39 cellular contexts compared by ENCODE assay signal in genomic region chr7:158186406-158186805, GRCh38.
"Had no signal": no experiment of that assay in that cellular context is flagged by ENCODE, and none has a peak within 500 bp of the region (broad histone marks: within the 10 kb centered on the region; RNA-seq: fewer than 3 reads in every experiment).

No MANE protein-coding gene starts in this region.

- H3K36me3 Mint-ChIP-seq: activated CD4-positive, alpha-beta memory T cell treated with anti-CD3 and anti-CD28 coated beads for 36 hours; activated naive CD4-positive, alpha-beta T cell treated with anti-CD3 and anti-CD28 coated beads, Interleukin-2, amount 10 ng/mL, durations not matched to agents 7 days and 5 days; activated naive CD4-positive, alpha-beta T cell treated with anti-CD3 and anti-CD28 coated beads, Interleukin-2, amount 50 U/mL, for 24 hours; activated naive CD8-positive, alpha-beta T cell; activated naive CD8-positive, alpha-beta T cell treated with anti-CD3 and anti-CD28 coated beads, Interleukin-2, amount 10 ng/mL, durations not matched to agents 7 days and 5 days had no signal

- H3K27me3 Mint-ChIP-seq: activated B cell treated with CpG ODN at 0.5 μM for 24 hours; activated CD4-positive, alpha-beta T cell treated with anti-CD3 and anti-CD28 coated beads, Interleukin-2, amount 10 ng/mL, durations not matched to agents 24 days and 14 days; activated naive CD4-positive, alpha-beta T cell treated with anti-CD3 and anti-CD28 coated beads, Interleukin-2, amount 10 ng/mL, durations not matched to agents 7 days and 5 days; activated naive CD8-positive, alpha-beta T cell treated with anti-CD3 and anti-CD28 coated beads, Interleukin-2, amount 10 ng/mL, durations not matched to agents 7 days and 5 days; brain had no signal

- DNase-seq: activated B cell treated with CpG ODN at 0.5 μM for 24 hours; activated CD4-positive, alpha-beta memory T cell treated with anti-CD3 and anti-CD28 coated beads for 36 hours; activated CD4-positive, alpha-beta T cell treated with anti-CD3 and anti-CD28 coated beads for 4 hours; activated CD4-positive, alpha-beta T cell treated with anti-CD3 and anti-CD28 coated beads, Interleukin-2, amount 10 ng/mL, durations not matched to agents 24 days and 14 days; activated CD4-positive, alpha-beta T cell treated with anti-CD3 and anti-CD28 coated beads, Interleukin-2, amount 50 U/mL, for 1 hour; activated CD4-positive, alpha-beta T cell treated with anti-CD3 and anti-CD28 coated beads, Interleukin-2, amount 50 U/mL, for 4 hours; activated CD4-positive, CD25-positive, alpha-beta regulatory T cell treated with anti-CD3 and anti-CD28 coated beads, Interleukin-2, amount 50 U/mL, for 72 hours; activated CD8-positive, alpha-beta memory T cell treated with anti-CD3 and anti-CD28 coated beads, Interleukin-2, amount 50 U/mL, for 4 hours; activated CD8-positive, alpha-beta T cell treated with anti-CD3 and anti-CD28 coated beads for 36 hours; activated effector memory CD4-positive, alpha-beta T cell treated with Interleukin-2 at 50 U/mL for 16 hours; activated gamma-delta T cell; activated naive CD4-positive, alpha-beta T cell treated with anti-CD3 and anti-CD28 coated beads, Interleukin-2, amount 10 ng/mL, durations not matched to agents 7 days and 5 days; activated naive CD4-positive, alpha-beta T cell treated with Interleukin-2 at 50 U/mL for 16 hours; activated naive CD8-positive, alpha-beta T cell treated with anti-CD3 and anti-CD28 coated beads, Interleukin-2, amount 10 ng/mL, durations not matched to agents 7 days and 5 days; activated naive CD8-positive, alpha-beta T cell treated with anti-CD3 and anti-CD28 coated beads, Interleukin-2, amount 50 U/mL, for 24 hours; activated T-cell treated with anti-CD3 and anti-CD28 coated beads for 4 hours; activated T-cell treated with anti-CD3 and anti-CD28 coated beads, Interleukin-2, amount 50 U/mL, for 1 hour; activated T-cell treated with anti-CD3 and anti-CD28 coated beads, Interleukin-2, amount 50 U/mL, for 4 hours; activated T-cell treated with anti-CD3 and anti-CD28 coated beads, Interleukin-2, amount 50 U/mL, for 72 hours; amygdala; anterior cingulate cortex; caudate nucleus; cerebellar nuclear complex; T-helper 1 cell; T-helper 2 cell; T-helper 9 cell had no signal

- H3K4me3 ChIP-seq: ascending aorta, cardiac muscle cell had no signal

- H3K4me1 Mint-ChIP-seq: activated B cell treated with CpG ODN at 0.5 μM for 24 hours; activated CD4-positive, alpha-beta T cell treated with anti-CD3 and anti-CD28 coated beads, Interleukin-2, amount 10 ng/mL, durations not matched to agents 24 days and 14 days; activated naive CD4-positive, alpha-beta T cell treated with anti-CD3 and anti-CD28 coated beads, Interleukin-2, amount 10 ng/mL, durations not matched to agents 7 days and 5 days; activated naive CD4-positive, alpha-beta T cell treated with anti-CD3 and anti-CD28 coated beads, Interleukin-2, amount 50 U/mL, for 24 hours; activated naive CD8-positive, alpha-beta T cell treated with anti-CD3 and anti-CD28 coated beads, Interleukin-2, amount 10 ng/mL, durations not matched to agents 7 days and 5 days; activated naive CD8-positive, alpha-beta T cell treated with anti-CD3 and anti-CD28 coated beads, Interleukin-2, amount 50 U/mL, for 24 hours; central memory CD8-positive, alpha-beta T cell had no signal

- FAIRE-seq: bronchial epithelial cell, TTC549 had no signal

- H3K4me3 Mint-ChIP-seq: activated B cell treated with CpG ODN at 0.5 μM for 24 hours; activated CD4-positive, alpha-beta memory T cell treated with anti-CD3 and anti-CD28 coated beads for 36 hours; activated CD4-positive, alpha-beta T cell treated with anti-CD3 and anti-CD28 coated beads, Interleukin-2, amount 10 ng/mL, durations not matched to agents 24 days and 14 days; activated CD8-positive, alpha-beta T cell treated with anti-CD3 and anti-CD28 coated beads for 36 hours; activated naive CD4-positive, alpha-beta T cell treated with anti-CD3 and anti-CD28 coated beads, Interleukin-2, amount 10 ng/mL, durations not matched to agents 7 days and 5 days; activated naive CD4-positive, alpha-beta T cell treated with anti-CD3 and anti-CD28 coated beads, Interleukin-2, amount 50 U/mL, for 24 hours; activated naive CD8-positive, alpha-beta T cell; activated naive CD8-positive, alpha-beta T cell treated with anti-CD3 and anti-CD28 coated beads, Interleukin-2, amount 10 ng/mL, durations not matched to agents 7 days and 5 days; activated naive CD8-positive, alpha-beta T cell treated with anti-CD3 and anti-CD28 coated beads, Interleukin-2, amount 50 U/mL, for 24 hours; activated T-cell treated with anti-CD3 and anti-CD28 coated beads, Interleukin-2, amount 50 U/mL, for 4 hours; activated T-cell treated with anti-CD3 and anti-CD28 coated beads, Interleukin-2, amount 50 U/mL, for 72 hours; activated T-helper 1 cell treated with anti-CD3 and anti-CD28 coated beads, Interleukin-12 subunit alpha, Interleukin-12 subunit beta, Interleukin-2, Interleukin-4 antibody, amounts not matched to agents 30 ng/mL and 10 ng/mL and 1 ng/mL, durations not matched to agents 14 hours and 24 hours and 36 hours; central memory CD8-positive, alpha-beta T cell; T-helper 1 cell treated with Interleukin-12 subunit alpha and Interleukin-12 subunit beta and Interleukin-4 antibody, amounts not matched to agents 30 μg/mL and 1 μg/mL, for 36 hours; T-helper 2 cell treated with Interferon-gamma antibody and Interleukin-4, amounts not matched to agents 5 μg/mL and 100 μg/mL, for 36 hours had no signal

- H3K27ac Mint-ChIP-seq: activated B cell treated with CpG ODN at 0.5 μM for 24 hours; activated CD4-positive, alpha-beta memory T cell treated with anti-CD3 and anti-CD28 coated beads for 36 hours; activated CD4-positive, alpha-beta T cell treated with anti-CD3 and anti-CD28 coated beads, Interleukin-2, amount 10 ng/mL, durations not matched to agents 24 days and 14 days; activated CD8-positive, alpha-beta T cell treated with anti-CD3 and anti-CD28 coated beads for 36 hours; activated naive CD4-positive, alpha-beta T cell treated with anti-CD3 and anti-CD28 coated beads, Interleukin-2, amount 10 ng/mL, durations not matched to agents 7 days and 5 days; activated naive CD4-positive, alpha-beta T cell treated with anti-CD3 and anti-CD28 coated beads, Interleukin-2, amount 50 U/mL, for 24 hours; activated naive CD8-positive, alpha-beta T cell; activated naive CD8-positive, alpha-beta T cell treated with anti-CD3 and anti-CD28 coated beads, Interleukin-2, amount 10 ng/mL, durations not matched to agents 7 days and 5 days; activated naive CD8-positive, alpha-beta T cell treated with anti-CD3 and anti-CD28 coated beads, Interleukin-2, amount 50 U/mL, for 24 hours; activated T-cell treated with anti-CD3 and anti-CD28 coated beads, Interleukin-2, amount 50 U/mL, for 72 hours; activated T-helper 1 cell treated with anti-CD3 and anti-CD28 coated beads, Interleukin-12 subunit alpha, Interleukin-12 subunit beta, Interleukin-2, Interleukin-4 antibody, amounts not matched to agents 30 ng/mL and 10 ng/mL and 1 ng/mL, durations not matched to agents 14 hours and 24 hours and 36 hours; activated T-helper 2 cell treated with anti-CD3 and anti-CD28 coated beads, Interferon-gamma antibody, Interleukin-2, Interleukin-4, amounts not matched to agents 10 μg/mL and 5 μg/mL and 100 μg/mL, durations not matched to agents 14 hours and 24 hours and 36 hours; T-helper 1 cell treated with Interleukin-12 subunit alpha and Interleukin-12 subunit beta and Interleukin-4 antibody, amounts not matched to agents 30 μg/mL and 1 μg/mL, for 36 hours; T-helper 2 cell treated with Interferon-gamma antibody and Interleukin-4, amounts not matched to agents 5 μg/mL and 100 μg/mL, for 36 hours had no signal

- H3K27ac ChIP-seq: ascending aorta, cardiac muscle cell, VCaP had no signal
